ENCODE assay signal across 8 cellular contexts in the genomic region with DNA sequence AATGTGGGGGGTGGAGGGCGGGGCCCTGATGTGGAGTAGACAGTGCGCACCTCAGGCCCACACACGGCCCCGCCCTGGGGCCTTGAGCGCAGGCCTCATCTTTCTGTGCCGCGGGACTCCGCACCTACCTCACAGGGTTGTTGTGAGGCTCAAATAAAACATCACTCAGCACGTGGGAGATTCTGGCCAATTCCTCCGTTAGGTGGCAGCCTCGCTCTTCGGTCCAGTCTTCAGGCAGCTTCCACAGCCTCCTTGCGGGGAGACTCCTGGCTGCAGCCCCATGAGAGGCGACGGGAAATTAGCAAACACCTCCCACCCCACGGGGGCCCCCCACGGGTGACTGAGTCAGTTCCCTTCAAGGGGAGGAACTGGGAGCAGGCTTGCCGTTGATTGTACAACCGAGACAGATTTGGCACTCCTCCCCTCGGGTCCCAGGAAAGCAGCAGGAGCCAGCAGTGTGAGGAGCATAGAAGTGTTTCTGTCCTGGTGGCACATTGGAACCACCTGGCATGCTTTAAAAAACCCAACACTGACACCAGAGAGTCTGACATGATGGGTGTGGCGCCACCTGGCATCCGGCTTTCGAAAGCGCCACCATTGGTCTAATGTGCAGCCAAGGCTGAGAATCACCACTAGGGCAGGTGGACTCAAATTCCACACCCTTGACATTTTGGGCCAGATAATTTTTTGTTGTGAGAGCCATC. TPM values are rescaled to one million over a fixed set of nuclear protein-coding genes. Genes with fewer than 3 reads are reported as not detected.
DNase-seq lines count a peak whose midpoint lies in the region; ATAC-seq, FAIRE-seq and TF ChIP-seq lines count a peak whose summit lies in the region.

No MANE protein-coding gene starts in this region.

- H3K4me1 Mint-ChIP-seq in activated B cell treated with CpG ODN at 0.5 μM for 24 hours: peaks cover 31% of the 10 kb centered on the region

- H3K9me3 Mint-ChIP-seq in activated B cell treated with CpG ODN at 0.5 μM for 24 hours: no peaks in the 10 kb centered on the region

- TF ChIP-seq CTCF in activated B cell treated with CpG ODN at 0.5 μM for 24 hours (IDR thresholded peaks at IDR 0.05): no peak
- TF ChIP-seq CTCF in heart right ventricle (IDR thresholded peaks at IDR 0.05): peak in 8 of 9 donors; percentile 19 to 56 (median 38)

- H3K27me3 Mint-ChIP-seq in activated B cell treated with CpG ODN at 0.5 μM for 24 hours: no peaks in the 10 kb centered on the region

- ATAC-seq in activated B cell treated with CpG ODN at 0.5 μM for 24 hours (ENCODE audit: low read depth): peak; percentile 57
- peak in 7 of 8 donors; percentile 31 to 69 (median 61) for ATAC-seq in heart right ventricle
- peak; percentile 84 for ATAC-seq in sciatic nerve
- no peak for ATAC-seq in GM21723 (IDR thresholded peaks at IDR 0.05; ENCODE audit: unreplicated experiment)

- CTCF ChIA-PET in activated B cell treated with CpG ODN at 0.5 μM for 24 hours (lab: Charles Lee): no interaction called here

- no peak overlapping the region for H3K4me3 ChIP-seq in heart right ventricle

- 39% methylated on average over 24 of the region's 24 CpGs for WGBS in heart right ventricle, 2 donors

- H3K27ac ChIP-seq in heart right ventricle: no peak overlapping the region

- FAIRE-seq in RCC 7860 (lab: Jason Lieb, UNC): no peak

- intact Hi-C loops in activated B cell treated with CpG ODN at 0.5 μM for 24 hours (cut with micrococcal nuclease) (no loop called here), heart right ventricle (cut with DNase I) (loop anchor here in 1 of 10 donors (10.0 kb wide), 1 partner anchor 766 kb away; the partner anchor contains the start of gene C17orf78), sciatic nerve (cut with DNase I) (no loop called here)

- DNase-seq in ELR (ENCODE audit: low read depth) (peak; percentile 61), NCI-H1694 (lab: John Stamatoyannopoulos, UW) (peak; percentile 47), activated B cell treated with CpG ODN at 0.5 μM for 24 hours (no peak), heart right ventricle (no peak), sciatic nerve (ENCODE audit: low spot score) (peak; percentile 66), RCC 7860 (ENCODE audit: low spot score) (no peak)
- DNase-seq in stimulated activated CD4-positive, alpha-beta T cell treated with anti-CD3 and anti-CD28 coated beads, Interleukin-1b, Interleukin-23, amount 100 ng/mL, for 48 hours: no peak

- H3K4me1 ChIP-seq in heart right ventricle: peaks cover 0 to 11% (median 4%) of the 10 kb centered on the region in 9 donors

- peaks cover 16% of the 10 kb centered on the region for H3K36me3 Mint-ChIP-seq in activated B cell treated with CpG ODN at 0.5 μM for 24 hours (ENCODE audit: low read depth)

- H3K36me3 ChIP-seq in heart right ventricle: no peaks in the 10 kb centered on the region

- H3K9me3 ChIP-seq in heart right ventricle: peaks cover 0 to 3% (median 0%) of the 10 kb centered on the region in 11 donors

- H3K27ac Mint-ChIP-seq in activated B cell treated with CpG ODN at 0.5 μM for 24 hours: no peak overlapping the region

- POLR2A ChIA-PET in activated B cell treated with CpG ODN at 0.5 μM for 24 hours (lab: Charles Lee): no interaction called here

- H3K4me3 Mint-ChIP-seq in activated B cell treated with CpG ODN at 0.5 μM for 24 hours: no peak overlapping the region

- peaks cover 0 to 9% (median 3%) of the 10 kb centered on the region in 7 donors for H3K27me3 ChIP-seq in heart right ventricle

RNA-seq across cellular contexts. Expression of gene MRM1, which starts 7.6 kb away (rescaled TPM):
- total RNA-seq in activated B cell treated with CpG ODN at 0.5 μM for 24 hours (14.3 and 15.6 TPM in 2 replicates), heart right ventricle (1 to 10 TPM; 5.5 to 8.8 (median 6.8) TPM), sciatic nerve (5.6 TPM)
- 10 to 100 TPM in 1 of 2 donors, 1 to 10 TPM in 1; 9.1 to 10.3 TPM for polyA plus RNA-seq in heart right ventricle

RNA-seq across cellular contexts. Expression of gene DHRS11, which starts 17.3 kb away (rescaled TPM):
- total RNA-seq in activated B cell treated with CpG ODN at 0.5 μM for 24 hours (5.7 and 7.7 TPM in 2 replicates), heart right ventricle (10 to 100 TPM; 11.0 to 24.7 (median 18.9) TPM), sciatic nerve (5.4 TPM)
- 10 to 100 TPM; 12.9 to 23.3 TPM for polyA plus RNA-seq in heart right ventricle

Comparison
In these comparisons a context has a peak if more than half of its experiments do, and no peak if none do; other contexts are left out.
1. DNase-seq: peak in ELR (single experiment), NCI-H1694 (single experiment) and sciatic nerve (single experiment); none in activated B cell treated with CpG ODN at 0.5 μM for 24 hours (single experiment), heart right ventricle (0 of 2), stimulated activated CD4-positive, alpha-beta T cell treated with anti-CD3 and anti-CD28 coated beads, Interleukin-1b, Interleukin-23, amount 100 ng/mL, for 48 hours (single experiment) and RCC 7860 (single experiment).